ENCODE assay signal across 24 cellular contexts in genomic region chr22:22486132-22486899, GRCh38. TPM values are rescaled to one million over a fixed set of nuclear protein-coding genes. Genes with fewer than 3 reads are reported as not detected.
"Had no signal": no experiment of that assay in that cellular context is flagged by ENCODE, and none has a peak within 500 bp of the region (broad histone marks: within the 10 kb centered on the region; RNA-seq: fewer than 3 reads in every experiment).

No MANE protein-coding gene starts in this region.

- H3K4me3 Mint-ChIP-seq: activated CD8-positive, alpha-beta T cell treated with anti-CD3 and anti-CD28 coated beads, Interleukin-2, amount 10 ng/mL, durations not matched to agents 7 days and 5 days; activated naive CD8-positive, alpha-beta T cell treated with anti-CD3 and anti-CD28 coated beads, Interleukin-2, amount 10 ng/mL, durations not matched to agents 7 days and 5 days; T-helper 1 cell treated with Interleukin-12 subunit alpha and Interleukin-12 subunit beta and Interleukin-4 antibody, amounts not matched to agents 30 μg/mL and 1 μg/mL, for 36 hours; WTC11 had no signal

- H3K9me3 ChIP-seq: adrenal gland, MG63 had no signal

- H3K4me3 ChIP-seq: adrenal gland, MG63 had no signal

- H3K27me3 Mint-ChIP-seq: activated naive CD8-positive, alpha-beta T cell treated with anti-CD3 and anti-CD28 coated beads, Interleukin-2, amount 10 ng/mL, durations not matched to agents 7 days and 5 days had no signal

- H3K36me3 ChIP-seq: adrenal gland had no signal

- ATAC-seq: activated CD8-positive, alpha-beta T cell treated with anti-CD3 and anti-CD28 coated beads, Interleukin-2, amount 10 ng/mL, durations not matched to agents 7 days and 5 days; Panc1; WTC11 had no signal

- H3K9me3 Mint-ChIP-seq: activated naive CD8-positive, alpha-beta T cell treated with anti-CD3 and anti-CD28 coated beads, Interleukin-2, amount 10 ng/mL, durations not matched to agents 7 days and 5 days; T-helper 1 cell treated with Interleukin-12 subunit alpha and Interleukin-12 subunit beta and Interleukin-4 antibody, amounts not matched to agents 30 μg/mL and 1 μg/mL, for 36 hours; WTC11 had no signal

- H3K4me1 ChIP-seq: adrenal gland had no signal

- H3K27ac ChIP-seq: adrenal gland had no signal

- DNase-seq: activated CD4-positive, alpha-beta T cell treated with anti-CD3 and anti-CD28 coated beads for 48 hours; activated CD4-positive, alpha-beta T cell treated with anti-CD3 and anti-CD28 coated beads, Interleukin-2, amount 50 U/mL, for 4 hours; activated CD4-positive, CD25-positive, alpha-beta regulatory T cell treated with anti-CD3 and anti-CD28 coated beads, Interleukin-2, amount 50 U/mL, for 72 hours; activated CD8-positive, alpha-beta memory T cell treated with anti-CD3 and anti-CD28 coated beads, Interleukin-2, amount 50 U/mL, for 48 hours; activated CD8-positive, alpha-beta T cell treated with anti-CD3 and anti-CD28 coated beads, Interleukin-2, amount 10 ng/mL, durations not matched to agents 7 days and 5 days; activated naive CD4-positive, alpha-beta T cell treated with anti-CD3 and anti-CD28 coated beads, Interleukin-2, amount 50 U/mL, for 16 hours; activated naive CD8-positive, alpha-beta T cell treated with anti-CD3 and anti-CD28 coated beads, Interleukin-2, amount 10 ng/mL, durations not matched to agents 7 days and 5 days; activated T-cell treated with anti-CD3 and anti-CD28 coated beads, Interleukin-2, amount 50 U/mL, for 1 hour; adrenal gland; anterior cingulate cortex; MG63; NCI-H1105 treated with DMSO at 0.1 percent for 48 hours; NCI-H1436 treated with DMSO at 0.1 percent for 48 hours; NCI-H187; NCI-H2081; NCI-H510A treated with DMSO at 0.1 percent for 48 hours; NCI-H69; NK-92 treated with Interleukin-12 subunit alpha and Interleukin-12 subunit beta, amount 100 ng/mL, for 24 hours; OCI-M1; RPMI8226; SHP77 had no signal

- H3K27ac Mint-ChIP-seq: activated CD8-positive, alpha-beta T cell treated with anti-CD3 and anti-CD28 coated beads, Interleukin-2, amount 10 ng/mL, durations not matched to agents 7 days and 5 days; activated naive CD8-positive, alpha-beta T cell treated with anti-CD3 and anti-CD28 coated beads, Interleukin-2, amount 10 ng/mL, durations not matched to agents 7 days and 5 days; T-helper 1 cell treated with Interleukin-12 subunit alpha and Interleukin-12 subunit beta and Interleukin-4 antibody, amounts not matched to agents 30 μg/mL and 1 μg/mL, for 36 hours; WTC11 had no signal

- H3K27me3 ChIP-seq: adrenal gland, MG63 had no signal

RNA-seq across cellular contexts. Expression of gene ZNF280A, which starts 33.8 kb away (rescaled TPM):
- total RNA-seq: activated CD8-positive, alpha-beta T cell treated with anti-CD3 and anti-CD28 coated beads, Interleukin-2, amount 10 ng/mL, durations not matched to agents 7 days and 5 days; activated naive CD8-positive, alpha-beta T cell treated with anti-CD3 and anti-CD28 coated beads, Interleukin-2, amount 10 ng/mL, durations not matched to agents 7 days and 5 days had no signal
